Comparison of ENCODE assay signal across 20 cellular contexts in the genomic region with DNA sequence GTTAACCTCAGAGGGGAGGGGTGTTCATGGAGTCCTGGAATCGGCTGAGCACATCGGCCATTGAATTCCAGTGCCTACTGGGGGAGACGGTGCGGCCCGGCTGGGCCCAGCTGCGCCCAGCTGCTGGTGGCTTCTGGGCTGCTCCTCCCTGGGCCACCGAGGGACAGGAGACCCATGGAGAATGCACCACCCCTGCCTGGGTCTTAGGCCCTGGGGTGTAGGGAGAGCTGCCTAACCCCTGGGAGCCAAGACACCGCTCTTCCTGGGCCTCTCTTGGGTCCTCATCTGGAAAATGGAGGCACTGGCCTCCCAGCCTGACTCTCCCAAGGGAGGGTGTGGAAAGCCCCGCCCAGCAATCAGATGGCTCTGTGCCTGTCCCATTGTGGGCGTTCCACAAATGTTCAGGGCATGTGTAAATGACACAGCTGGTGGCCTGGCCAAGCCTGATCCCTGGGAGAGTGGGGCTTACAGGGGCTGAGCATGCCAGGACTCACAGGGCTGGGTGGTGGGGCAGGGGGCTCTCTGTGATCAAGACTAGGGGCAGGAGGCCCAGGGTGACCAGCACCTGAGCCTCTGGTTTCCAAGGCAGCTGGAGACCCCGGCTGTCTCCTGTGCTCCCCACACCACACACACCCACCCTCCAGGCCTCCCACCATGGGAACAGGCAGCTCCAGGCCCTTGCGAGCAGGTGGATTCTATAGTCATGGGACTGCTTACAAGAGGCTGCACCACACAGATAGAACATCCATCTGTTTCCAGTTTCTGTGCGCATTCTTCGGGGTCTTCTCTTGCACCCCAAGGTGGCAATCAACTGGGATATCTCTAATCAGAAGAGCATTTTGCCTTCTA.
"Had no signal": no experiment of that assay in that cellular context is flagged by ENCODE, and none has a peak within 500 bp of the region (broad histone marks: within the 10 kb centered on the region; RNA-seq: fewer than 3 reads in every experiment).

No MANE protein-coding gene starts in this region.

- H3K9me3 Mint-ChIP-seq: activated CD4-positive, alpha-beta T cell treated with anti-CD3 and anti-CD28 coated beads, Interleukin-2, amount 10 ng/mL, durations not matched to agents 24 days and 14 days; activated CD8-positive, alpha-beta T cell treated with anti-CD3 and anti-CD28 coated beads for 36 hours; activated naive CD4-positive, alpha-beta T cell treated with anti-CD3 and anti-CD28 coated beads, Interleukin-2, amount 10 ng/mL, durations not matched to agents 7 days and 5 days; activated T-helper 2 cell treated with anti-CD3 and anti-CD28 coated beads, Interferon-gamma antibody, Interleukin-2, Interleukin-4, amounts not matched to agents 10 μg/mL and 5 μg/mL and 100 μg/mL, durations not matched to agents 14 hours and 24 hours and 36 hours; central memory CD8-positive, alpha-beta T cell; naive B cell; neural crest cell; stimulated activated naive B cell treated with anti-CD40 and anti-IgM and Interleukin-4, amounts not matched to agents 10 μg/mL and 1 μg/mL and 100 μg/mL, for 72 hours; T-cell had no signal

- H3K4me3 ChIP-seq: ascending aorta, gastrocnemius medialis, heart left ventricle, left ventricle myocardium inferior, ovary, right lobe of liver had no signal

- H3K27me3 Mint-ChIP-seq: activated CD4-positive, alpha-beta T cell treated with anti-CD3 and anti-CD28 coated beads, Interleukin-2, amount 10 ng/mL, durations not matched to agents 24 days and 14 days; activated CD8-positive, alpha-beta T cell treated with anti-CD3 and anti-CD28 coated beads for 36 hours; activated naive CD4-positive, alpha-beta T cell treated with anti-CD3 and anti-CD28 coated beads, Interleukin-2, amount 10 ng/mL, durations not matched to agents 7 days and 5 days had no signal

- H3K4me1 Mint-ChIP-seq: activated CD4-positive, alpha-beta T cell treated with anti-CD3 and anti-CD28 coated beads, Interleukin-2, amount 10 ng/mL, durations not matched to agents 24 days and 14 days; activated naive CD4-positive, alpha-beta T cell treated with anti-CD3 and anti-CD28 coated beads, Interleukin-2, amount 10 ng/mL, durations not matched to agents 7 days and 5 days; central memory CD8-positive, alpha-beta T cell; neural crest cell; stimulated activated naive B cell treated with anti-CD40 and anti-IgM and Interleukin-4, amounts not matched to agents 10 μg/mL and 1 μg/mL and 100 μg/mL, for 72 hours; T-cell had no signal

- H3K4me1 ChIP-seq: ascending aorta, gastrocnemius medialis, heart left ventricle, left ventricle myocardium inferior, right lobe of liver had no signal

- H3K36me3 ChIP-seq: ascending aorta, gastrocnemius medialis, heart left ventricle, left ventricle myocardium inferior, ovary, right lobe of liver had no signal

- H3K27ac Mint-ChIP-seq: activated CD4-positive, alpha-beta T cell treated with anti-CD3 and anti-CD28 coated beads, Interleukin-2, amount 10 ng/mL, durations not matched to agents 24 days and 14 days; activated CD8-positive, alpha-beta T cell treated with anti-CD3 and anti-CD28 coated beads for 36 hours; activated naive CD4-positive, alpha-beta T cell treated with anti-CD3 and anti-CD28 coated beads, Interleukin-2, amount 10 ng/mL, durations not matched to agents 7 days and 5 days; activated T-helper 2 cell treated with anti-CD3 and anti-CD28 coated beads, Interferon-gamma antibody, Interleukin-2, Interleukin-4, amounts not matched to agents 10 μg/mL and 5 μg/mL and 100 μg/mL, durations not matched to agents 14 hours and 24 hours and 36 hours; naive B cell; stimulated activated naive B cell treated with anti-CD40 and anti-IgM and Interleukin-4, amounts not matched to agents 10 μg/mL and 1 μg/mL and 100 μg/mL, for 72 hours; T-cell had no signal

- ATAC-seq: activated CD8-positive, alpha-beta T cell treated with anti-CD3 and anti-CD28 coated beads for 36 hours; esophagus mucosa; gastrocnemius medialis; right lobe of liver; stimulated activated naive B cell treated with anti-CD40 and anti-IgM and Interleukin-4, amounts not matched to agents 10 μg/mL and 1 μg/mL and 100 μg/mL, for 72 hours; T-cell had no signal

- H3K27ac ChIP-seq: ascending aorta, gastrocnemius medialis, heart left ventricle, left ventricle myocardium inferior, ovary, right lobe of liver had no signal

- H3K4me3 Mint-ChIP-seq: activated CD4-positive, alpha-beta T cell treated with anti-CD3 and anti-CD28 coated beads, Interleukin-2, amount 10 ng/mL, durations not matched to agents 24 days and 14 days; activated CD8-positive, alpha-beta T cell treated with anti-CD3 and anti-CD28 coated beads for 36 hours; activated naive CD4-positive, alpha-beta T cell treated with anti-CD3 and anti-CD28 coated beads, Interleukin-2, amount 10 ng/mL, durations not matched to agents 7 days and 5 days; central memory CD8-positive, alpha-beta T cell; naive B cell; neural crest cell; stimulated activated naive B cell treated with anti-CD40 and anti-IgM and Interleukin-4, amounts not matched to agents 10 μg/mL and 1 μg/mL and 100 μg/mL, for 72 hours; T-cell had no signal

- FAIRE-seq: kidney had no signal

- DNase-seq: activated CD4-positive, alpha-beta T cell treated with anti-CD3 and anti-CD28 coated beads, Interleukin-2, amount 10 ng/mL, durations not matched to agents 24 days and 14 days; activated CD8-positive, alpha-beta T cell treated with anti-CD3 and anti-CD28 coated beads for 36 hours; activated naive CD4-positive, alpha-beta T cell treated with anti-CD3 and anti-CD28 coated beads, Interleukin-2, amount 10 ng/mL, durations not matched to agents 7 days and 5 days; activated T-cell treated with anti-CD3 and anti-CD28 coated beads, Interleukin-2, amount 50 U/mL, for 1 hour; cortex of kidney; effector CD4-positive, alpha-beta T cell; gastrocnemius medialis; left ventricle myocardium inferior; naive B cell; ovary; stimulated activated naive B cell treated with anti-CD40 and anti-IgM and Interleukin-4, amounts not matched to agents 10 μg/mL and 1 μg/mL and 100 μg/mL, for 72 hours; T-cell had no signal

- H3K27me3 ChIP-seq: ascending aorta, gastrocnemius medialis, heart left ventricle, ovary, right lobe of liver had no signal

- H3K9me3 ChIP-seq: ascending aorta, gastrocnemius medialis, heart left ventricle, left ventricle myocardium inferior, ovary, right lobe of liver had no signal

- H3K36me3 Mint-ChIP-seq: activated naive CD4-positive, alpha-beta T cell treated with anti-CD3 and anti-CD28 coated beads, Interleukin-2, amount 10 ng/mL, durations not matched to agents 7 days and 5 days; naive B cell; stimulated activated naive B cell treated with anti-CD40 and anti-IgM and Interleukin-4, amounts not matched to agents 10 μg/mL and 1 μg/mL and 100 μg/mL, for 72 hours; T-cell had no signal
